In genomic region chr2:200888719-200889625, GRCh38 we compare ENCODE assay signal across 8 cellular contexts.
A peak's percentile ranks its signal among the peaks of the same experiment; 100 is the strongest.
DNase-seq lines count a peak whose midpoint lies in the region; ATAC-seq and FAIRE-seq lines count a peak whose summit lies in the region.

TSS of gene NIF3L1 (plus strand) at chr2:200889371. CDS start at chr2:200891944, 2,573 bp downstream.
TSS of gene PPIL3 (minus strand) at chr2:200889077. CDS start at chr2:200887615, 1,462 bp downstream.

- ATAC-seq in HG03457 (IDR thresholded peaks at IDR 0.05; ENCODE audit: unreplicated experiment) = peak; percentile 92

- DNase-seq in Ammon's horn (ENCODE audit: low spot score) = peak; percentile 97
- DNase-seq in GM19239 (ENCODE audit: insufficient read length, low spot score) = peak; percentile 61
- DNase-seq in NCI-H524 treated with DMSO at 0.1 percent for 48 hours (lab: John Stamatoyannopoulos, UW) = peak; percentile 90
- DNase-seq in activated CD4-positive, alpha-beta T cell treated with anti-CD3 and anti-CD28 coated beads for 4 hours = peak; percentile 96
- DNase-seq in kidney tubule cell (ENCODE audit: low spot score) = peak; percentile 98
- DNase-seq in stimulated activated CD4-positive, alpha-beta T cell treated with anti-CD3 and anti-CD28 coated beads, Interleukin-1b, Interleukin-23, amount 100 ng/mL, for 24 hours (ENCODE audit: low read depth in 4 of 4, low spot score in 1 of 4) = peak; percentile 92 to 97 (median 96)

- peak within 1 kb of the TSS; percentile 90 for H3K27ac ChIP-seq in cingulate gyrus (ENCODE audit: low read depth, low read length)

- FAIRE-seq in GM19239 (lab: Jason Lieb, UNC) = peak; percentile 97

Comparison
In these comparisons a context has a peak if more than half of its experiments do, and no peak if none do; other contexts are left out.
1. Peak in every context shown above with its lines: DNase-seq, ATAC-seq and H3K27ac ChIP-seq.